Comparison of ENCODE assay signal across 18 cellular contexts in genomic region chr9:27338527-27338903, GRCh38. TPM values are rescaled to one million over a fixed set of nuclear protein-coding genes. Genes with fewer than 3 reads are reported as not detected.
DNase-seq lines count a peak whose midpoint lies in the region; ATAC-seq, FAIRE-seq and TF ChIP-seq lines count a peak whose summit lies in the region.
"Had no signal": no experiment of that assay in that cellular context is flagged by ENCODE, and none has a peak within 500 bp of the region (broad histone marks: within the 10 kb centered on the region; RNA-seq: fewer than 3 reads in every experiment).

No MANE protein-coding gene starts in this region.

- TF ChIP-seq CTCF in esophagus squamous epithelium (IDR thresholded peaks at IDR 0.05): no peak
- TF ChIP-seq CTCF in nephron progenitor cell (IDR thresholded peaks at IDR 0.05): no peak
- TF ChIP-seq CTCF in testis (IDR thresholded peaks at IDR 0.05): no peak

- peaks cover 15% of the 10 kb centered on the region for H3K9me3 Mint-ChIP-seq in nephron progenitor cell
- no peaks in the 10 kb centered on the region for H3K9me3 Mint-ChIP-seq in activated T-cell treated with anti-CD3 and anti-CD28 coated beads, Interleukin-2, amount 50 U/mL, for 4 hours
- H3K9me3 Mint-ChIP-seq: activated T-cell treated with anti-CD3 and anti-CD28 coated beads, Interleukin-2, amount 50 U/mL, for 72 hours had no signal

- H3K27ac ChIP-seq in angular gyrus (ENCODE audit: low read depth, low read length) (peak overlapping the region; percentile 74), esophagus squamous epithelium (peak overlapping the region; percentile 5 to 76 (median 46)), testis (peak overlapping the region; percentile 43 to 46)

- 45 to 62% methylated on average over 7 of the region's 9 CpGs for WGBS in esophagus squamous epithelium, 2 donors
- WGBS in testis, 2 donors: 32 to 53% methylated on average over 8 to 9 of the region's 9 CpGs

- H3K9me3 ChIP-seq in esophagus squamous epithelium (no peaks in the 10 kb centered on the region), testis (no peaks in the 10 kb centered on the region)

- H3K27me3 Mint-ChIP-seq in nephron progenitor cell (ENCODE audit: low read depth, poor library complexity): peaks cover 7% of the 10 kb centered on the region
- no peaks in the 10 kb centered on the region for H3K27me3 Mint-ChIP-seq in activated T-cell treated with anti-CD3 and anti-CD28 coated beads, Interleukin-2, amount 50 U/mL, for 4 hours (ENCODE audit: low read depth)

- no peak for DNase-seq in esophagus squamous epithelium (lab: John Stamatoyannopoulos, UW)
- DNase-seq in nephron progenitor cell: no peak
- DNase-seq in testis: no peak
- DNase-seq in GM12892 (ENCODE audit: insufficient read length): no peak
- DNase-seq in stimulated activated naive CD8-positive, alpha-beta T cell treated with anti-CD3 and anti-CD28 coated beads, Interleukin-15, Interleukin-2, amounts not matched to agents 100 U/mL and 50 U/mL, for 24 hours: no peak
- no peak for DNase-seq in activated T-cell treated with anti-CD3 and anti-CD28 coated beads, Interleukin-2, amount 50 U/mL, for 4 hours
- DNase-seq: activated T-cell treated with anti-CD3 and anti-CD28 coated beads, Interleukin-2, amount 50 U/mL, for 72 hours; NCI-H1048; NCI-H2107; NCI-H774 had no signal

- peaks cover 69% of the 10 kb centered on the region for H3K4me1 Mint-ChIP-seq in nephron progenitor cell
- no peaks in the 10 kb centered on the region for H3K4me1 Mint-ChIP-seq in activated T-cell treated with anti-CD3 and anti-CD28 coated beads, Interleukin-2, amount 50 U/mL, for 4 hours (ENCODE audit: low read depth)

- no peak for TF ChIP-seq POLR2A in esophagus squamous epithelium (IDR thresholded peaks at IDR 0.05)
- no peak for TF ChIP-seq POLR2A in testis (IDR thresholded peaks at IDR 0.05)
- TF ChIP-seq POLR2A in GM12892 (IDR thresholded peaks at IDR 0.05; ENCODE audit: low read depth, low read length): no peak

- H3K27me3 ChIP-seq in esophagus squamous epithelium: no peaks in the 10 kb centered on the region
- no peaks in the 10 kb centered on the region for H3K27me3 ChIP-seq in testis
- H3K27me3 ChIP-seq: neural progenitor cell had no signal

- H3K4me1 ChIP-seq in esophagus squamous epithelium: peaks cover 0 to 65% (median 48%) of the 10 kb centered on the region in 3 donors
- peaks cover 50% of the 10 kb centered on the region for H3K4me1 ChIP-seq in testis

- FAIRE-seq in GM12892 (lab: Jason Lieb, UNC): no peak
- FAIRE-seq: colon, GM18507, TTC549 had no signal

- H3K27ac Mint-ChIP-seq in nephron progenitor cell: peak overlapping the region; percentile 43
- H3K27ac Mint-ChIP-seq: activated T-cell treated with anti-CD3 and anti-CD28 coated beads, Interleukin-2, amount 50 U/mL, for 72 hours had no signal

- no peak overlapping the region for H3K4me3 Mint-ChIP-seq in nephron progenitor cell
- no peak overlapping the region for H3K4me3 Mint-ChIP-seq in activated T-cell treated with anti-CD3 and anti-CD28 coated beads, Interleukin-2, amount 50 U/mL, for 4 hours
- H3K4me3 Mint-ChIP-seq: activated T-cell treated with anti-CD3 and anti-CD28 coated beads, Interleukin-2, amount 50 U/mL, for 72 hours; neural progenitor cell had no signal

- H3K4me3 ChIP-seq in esophagus squamous epithelium (no peak overlapping the region), testis (no peak overlapping the region)
- H3K4me3 ChIP-seq: neural progenitor cell had no signal

- no peak for ATAC-seq in stimulated activated naive CD8-positive, alpha-beta T cell treated with anti-CD3 and anti-CD28 coated beads, Interleukin-15, Interleukin-2, amounts not matched to agents 100 U/mL and 50 U/mL, for 24 hours
- ATAC-seq in GM18867 (IDR thresholded peaks at IDR 0.05; ENCODE audit: unreplicated experiment): no peak
- ATAC-seq in activated T-cell treated with anti-CD3 and anti-CD28 coated beads, Interleukin-2, amount 50 U/mL, for 4 hours: no peak
- ATAC-seq: activated T-cell treated with anti-CD3 and anti-CD28 coated beads, Interleukin-2, amount 50 U/mL, for 72 hours; Panc1 had no signal

- intact Hi-C loops in esophagus squamous epithelium (cut with DNase I) (no loop called here), testis (cut with DNase I; ENCODE audit: low total_unique reads) (no loop called here)

- H3K36me3 Mint-ChIP-seq in nephron progenitor cell (ENCODE audit: low read depth): peaks cover 29% of the 10 kb centered on the region
- H3K36me3 Mint-ChIP-seq in activated T-cell treated with anti-CD3 and anti-CD28 coated beads, Interleukin-2, amount 50 U/mL, for 4 hours (ENCODE audit: insufficient read depth): no peaks in the 10 kb centered on the region

- H3K36me3 ChIP-seq in esophagus squamous epithelium (no peaks in the 10 kb centered on the region), testis (ENCODE audit: low read depth, missing control alignments) (no peaks in the 10 kb centered on the region)

RNA-seq across cellular contexts. Expression of gene EQTN, which starts 41.6 kb away (rescaled TPM):
- total RNA-seq in esophagus squamous epithelium (not detected), testis (10 to 100 TPM; 10.5 to 33.0 TPM)
- polyA plus RNA-seq in testis (ENCODE audit: insufficient read depth, low read depth, low replicate concordance): 44.9 TPM
- polyA plus RNA-seq in GM12892 (2012; ENCODE audit: missing spikeins): not detected
- total RNA-seq in activated T-cell treated with anti-CD3 and anti-CD28 coated beads, Interleukin-2, amount 50 U/mL, for 4 hours: not detected
- total RNA-seq: activated T-cell treated with anti-CD3 and anti-CD28 coated beads, Interleukin-2, amount 50 U/mL, for 72 hours had no signal
- polyA plus RNA-seq: esophagus had no signal

Comparison
In these comparisons a context has a peak if more than half of its experiments do, and no peak if none do; other contexts are left out.
1. RNA of gene EQTN, which starts 41.6 kb away (total RNA-seq): 10.5 to 33.0 TPM in testis; not detected in esophagus squamous epithelium and not detected in activated T-cell treated with anti-CD3 and anti-CD28 coated beads, Interleukin-2, amount 50 U/mL, for 4 hours; every median in the first group is over 4 times any median in the second.
2. Peak in every context shown above with its lines, with median percentiles within 50 percentile points of each other: H3K27ac ChIP-seq.